19 cellular contexts compared by ENCODE assay signal in genomic region chr7:29569648-29570047, GRCh38. TPM values are rescaled to one million over a fixed set of nuclear protein-coding genes. Genes with fewer than 3 reads are reported as not detected.
A peak's percentile ranks its signal among the peaks of the same experiment; 100 is the strongest.
DNase-seq lines count a peak whose midpoint lies in the region; ATAC-seq and TF ChIP-seq lines count a peak whose summit lies in the region.
"Had no signal": no experiment of that assay in that cellular context is flagged by ENCODE, and none has a peak within 500 bp of the region (broad histone marks: within the 10 kb centered on the region; RNA-seq: fewer than 3 reads in every experiment).

No MANE protein-coding gene starts in this region.

- DNase-seq in MCF 10A (ENCODE audit: unreplicated experiment), result peak; percentile 61
- DNase-seq in breast epithelium (ENCODE audit: low spot score in 2 of 2), result no peak
- DNase-seq in NCI-H526 treated with DMSO at 0.1 percent for 48 hours (lab: John Stamatoyannopoulos, UW), result peak; percentile 69
- peak; percentile 14 for DNase-seq in epithelial cell of prostate (ENCODE audit: low read depth, low spot score)
- DNase-seq in stimulated activated naive CD4-positive, alpha-beta T cell (lab: John Stamatoyannopoulos, UW), result no peak
- no peak for DNase-seq in occipital lobe (lab: John Stamatoyannopoulos, UW)
- DNase-seq: activated CD8-positive, alpha-beta memory T cell treated with anti-CD3 and anti-CD28 coated beads, Interleukin-2, amount 50 U/mL, for 4 hours; activated naive CD4-positive, alpha-beta T cell treated with anti-CD3 and anti-CD28 coated beads for 36 hours; body of pancreas; dorsolateral prefrontal cortex; sigmoid colon; stimulated activated naive B cell treated with anti-CD40 and anti-IgM and Interleukin-4, amounts not matched to agents 10 μg/mL and 1 μg/mL and 100 μg/mL, for 72 hours; T-cell; uterus had no signal

- CTCF ChIA-PET in MCF 10A (lab: Yijun Ruan, JAX), result interaction anchor here (0.7 kb wide), 2 partner anchors 20 to 51 kb away, joined by 3 to 5 read pairs; no protein-coding TSS in a partner anchor

- H3K27me3 ChIP-seq in breast epithelium, result no peaks in the 10 kb centered on the region
- H3K27me3 ChIP-seq: body of pancreas, uterus had no signal

- no peak for TF ChIP-seq POLR2A in breast epithelium (IDR thresholded peaks at IDR 0.05)

- no peaks in the 10 kb centered on the region for H3K9me3 ChIP-seq in breast epithelium
- H3K9me3 ChIP-seq: body of pancreas, neutrophil, sigmoid colon, uterus had no signal

- peaks cover 17% of the 10 kb centered on the region for H3K4me1 Mint-ChIP-seq in MCF 10A (ENCODE audit: insufficient read depth, unreplicated experiment)

- ATAC-seq in GM21786 (IDR thresholded peaks at IDR 0.05; ENCODE audit: unreplicated experiment) (no peak), HG03135 (IDR thresholded peaks at IDR 0.05; ENCODE audit: unreplicated experiment) (no peak)
- ATAC-seq: body of pancreas; Panc1; stimulated activated naive B cell treated with anti-CD40 and anti-IgM and Interleukin-4, amounts not matched to agents 10 μg/mL and 1 μg/mL and 100 μg/mL, for 72 hours; T-cell had no signal

- TF ChIP-seq CTCF in MCF 10A (IDR thresholded peaks at IDR 0.05; ENCODE audit: unreplicated experiment) (no peak), breast epithelium (IDR thresholded peaks at IDR 0.05) (no peak)

- H3K27me3 Mint-ChIP-seq in MCF 10A (ENCODE audit: insufficient read depth, unreplicated experiment), result no peaks in the 10 kb centered on the region

- POLR2A ChIA-PET in MCF 10A (lab: Yijun Ruan, JAX), result no interaction called here

- H3K4me3 Mint-ChIP-seq in MCF 10A (ENCODE audit: unreplicated experiment), result no peak overlapping the region
- H3K4me3 Mint-ChIP-seq: activated naive CD4-positive, alpha-beta T cell treated with anti-CD3 and anti-CD28 coated beads for 36 hours; stimulated activated naive B cell treated with anti-CD40 and anti-IgM and Interleukin-4, amounts not matched to agents 10 μg/mL and 1 μg/mL and 100 μg/mL, for 72 hours; T-cell had no signal

- H3K27ac ChIP-seq in breast epithelium (no peak overlapping the region), epithelial cell of prostate (no peak overlapping the region)
- H3K27ac ChIP-seq: body of pancreas, dorsolateral prefrontal cortex, neutrophil, sigmoid colon, uterus had no signal

- no peaks in the 10 kb centered on the region for H3K36me3 ChIP-seq in breast epithelium
- H3K36me3 ChIP-seq: neutrophil, sigmoid colon, uterus had no signal

- peaks cover 11% of the 10 kb centered on the region for H3K36me3 Mint-ChIP-seq in MCF 10A (ENCODE audit: insufficient read depth, unreplicated experiment)
- H3K36me3 Mint-ChIP-seq: stimulated activated naive B cell treated with anti-CD40 and anti-IgM and Interleukin-4, amounts not matched to agents 10 μg/mL and 1 μg/mL and 100 μg/mL, for 72 hours; T-cell had no signal

- H3K27ac Mint-ChIP-seq in MCF 10A (ENCODE audit: low read depth, unreplicated experiment), result no peak overlapping the region
- H3K27ac Mint-ChIP-seq: activated naive CD4-positive, alpha-beta T cell treated with anti-CD3 and anti-CD28 coated beads for 36 hours; stimulated activated naive B cell treated with anti-CD40 and anti-IgM and Interleukin-4, amounts not matched to agents 10 μg/mL and 1 μg/mL and 100 μg/mL, for 72 hours; T-cell had no signal

- peaks cover 8% of the 10 kb centered on the region for H3K9me3 Mint-ChIP-seq in MCF 10A (ENCODE audit: unreplicated experiment)
- H3K9me3 Mint-ChIP-seq: activated naive CD4-positive, alpha-beta T cell treated with anti-CD3 and anti-CD28 coated beads for 36 hours; stimulated activated naive B cell treated with anti-CD40 and anti-IgM and Interleukin-4, amounts not matched to agents 10 μg/mL and 1 μg/mL and 100 μg/mL, for 72 hours had no signal

- H3K4me3 ChIP-seq in breast epithelium, result no peak overlapping the region
- H3K4me3 ChIP-seq: body of pancreas, dorsolateral prefrontal cortex, sigmoid colon, uterus had no signal

- no TSS peak for BruUV-seq in MCF 10A (replicated peaks; lab: Mats Ljungman, UMichigan)

- intact Hi-C loops in MCF 10A (cut with micrococcal nuclease), result no loop called here
- intact Hi-C loops in breast epithelium (cut with DNase I; ENCODE audit: low total_unique reads), result no loop called here

- no peaks in the 10 kb centered on the region for H3K4me1 ChIP-seq in breast epithelium
- H3K4me1 ChIP-seq: uterus had no signal

RNA-seq across cellular contexts. Expression of gene PRR15, which starts 6.0 kb away (rescaled TPM):
- total RNA-seq in MCF 10A (2022) (6.8 and 8.0 TPM in 2 replicates), breast epithelium (10 to 100 TPM in 2 of 3 donors, under 1 TPM in 1; 0.64 to 13.2 (median 11.8) TPM), occipital lobe (not detected)
- total RNA-seq: activated naive CD4-positive, alpha-beta T cell treated with anti-CD3 and anti-CD28 coated beads for 36 hours; LHCN-M2 had no signal

Comparison
In these comparisons a context has a peak if more than half of its experiments do, and no peak if none do; other contexts are left out.
1. DNase-seq: peak in MCF 10A (single experiment), NCI-H526 treated with DMSO at 0.1 percent for 48 hours (single experiment) and epithelial cell of prostate (single experiment); none in breast epithelium (0 of 2), stimulated activated naive CD4-positive, alpha-beta T cell (0 of 6) and occipital lobe (single experiment).